ENCODE assay signal across 25 cellular contexts in genomic region chr10:114764656-114765055, GRCh38.
"Had no signal": no experiment of that assay in that cellular context is flagged by ENCODE, and none has a peak within 500 bp of the region (broad histone marks: within the 10 kb centered on the region; RNA-seq: fewer than 3 reads in every experiment).

No MANE protein-coding gene starts in this region.

- DNase-seq: dermis blood vessel endothelial cell; effector CD4-positive, alpha-beta T cell; endodermal cell; erythroblast; foreskin keratinocyte; immature natural killer cell; left lung; lower lobe of right lung; mesenchymal stem cell; midbrain; retina; spleen; stimulated activated CD4-positive, alpha-beta T cell treated with anti-CD3 and anti-CD28 coated beads, Interleukin-15, amount 100 ng/mL, for 24 hours; stimulated activated CD4-positive, alpha-beta T cell treated with anti-CD3 and anti-CD28 coated beads, Interleukin-2, amount 100 ng/mL, for 24 hours; stimulated activated CD4-positive, alpha-beta T cell treated with anti-CD3 and anti-CD28 coated beads, Interleukin-4, amount 100 ng/mL, for 4 hours; stimulated activated naive B cell treated with anti-CD40 and anti-IgM and Interleukin-4, amounts not matched to agents 10 μg/mL and 1 μg/mL and 100 μg/mL, for 72 hours; stimulated activated naive CD8-positive, alpha-beta T cell treated with anti-CD3 and anti-CD28 coated beads, Interleukin-15, amount 100 ng/mL, for 72 hours; transverse colon had no signal

- H3K9ac ChIP-seq: parathyroid adenoma had no signal

- H3K4me3 ChIP-seq: left lung, lower lobe of right lung, prostate gland, spleen, thoracic aorta, transverse colon had no signal

- H3K36me3 ChIP-seq: left lung, lower lobe of right lung, prostate gland, spleen, thoracic aorta, transverse colon had no signal

- H3K27ac ChIP-seq: foreskin keratinocyte, left lung, lower lobe of right lung, parathyroid adenoma, prostate gland, spleen, thoracic aorta, transverse colon had no signal

- FAIRE-seq: colon, endothelial cell of umbilical vein, keratinocyte had no signal

- H2AFZ ChIP-seq: parathyroid adenoma had no signal

- H3K4me1 ChIP-seq: prostate gland had no signal

- ATAC-seq: foreskin keratinocyte; left lung; lower lobe of right lung; sciatic nerve; stimulated activated naive B cell treated with anti-CD40 and anti-IgM and Interleukin-4, amounts not matched to agents 10 μg/mL and 1 μg/mL and 100 μg/mL, for 72 hours; stimulated activated naive CD8-positive, alpha-beta T cell treated with anti-CD3 and anti-CD28 coated beads, Interleukin-15, amount 100 ng/mL, for 72 hours had no signal

- H3K9me3 ChIP-seq: left lung, lower lobe of right lung, prostate gland, spleen, thoracic aorta, transverse colon had no signal
